1 cellular context compared by ENCODE assay signal in genomic region chr10:133361773-133362441, GRCh38.
A peak's percentile ranks its signal among the peaks of the same experiment; 100 is the strongest.
TF ChIP-seq lines count a peak whose summit lies in the region.

No MANE protein-coding gene starts in this region.

TF ChIP-seq in GM12878, 131 proteins besides CTCF, POLR2A, EP300 and RAD21:
- 0 out of 2 replicates have a peak, but pooled peaks have one; percentile 25 for TF ChIP-seq CHD2 (IDR thresholded peaks at IDR 0.05; ENCODE audit: borderline replicate concordance, low read depth, low read length)
- 0 out of 2 replicates have a peak, but pooled peaks have one; percentile 26 for TF ChIP-seq NBN (IDR thresholded peaks at IDR 0.05)
- 0 out of 2 replicates have a peak, but pooled peaks have one; percentile 18 for TF ChIP-seq MTA2 (IDR thresholded peaks at IDR 0.05; ENCODE audit: low read depth)
- TF ChIP-seq, protein P1, sequence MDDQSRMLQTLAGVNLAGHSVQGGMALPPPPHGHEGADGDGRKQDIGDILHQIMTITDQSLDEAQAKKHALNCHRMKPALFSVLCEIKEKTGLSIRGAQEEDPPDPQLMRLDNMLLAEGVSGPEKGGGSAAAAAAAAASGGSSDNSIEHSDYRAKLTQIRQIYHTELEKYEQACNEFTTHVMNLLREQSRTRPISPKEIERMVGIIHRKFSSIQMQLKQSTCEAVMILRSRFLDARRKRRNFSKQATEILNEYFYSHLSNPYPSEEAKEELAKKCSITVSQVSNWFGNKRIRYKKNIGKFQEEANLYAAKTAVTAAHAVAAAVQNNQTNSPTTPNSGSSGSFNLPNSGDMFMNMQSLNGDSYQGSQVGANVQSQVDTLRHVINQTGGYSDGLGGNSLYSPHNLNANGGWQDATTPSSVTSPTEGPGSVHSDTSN (IDR thresholded peaks at IDR 0.05; ENCODE audit: insufficient replicate concordance, low read depth, low read length) = no peak
- peak; percentile 49 for TF ChIP-seq RUNX3 (IDR thresholded peaks at IDR 0.05; ENCODE audit: low read length)
- peak; percentile 56 for TF ChIP-seq POLR2AphosphoS5 (IDR thresholded peaks at IDR 0.05; ENCODE audit: low read length)
- TF ChIP-seq, protein P2, sequence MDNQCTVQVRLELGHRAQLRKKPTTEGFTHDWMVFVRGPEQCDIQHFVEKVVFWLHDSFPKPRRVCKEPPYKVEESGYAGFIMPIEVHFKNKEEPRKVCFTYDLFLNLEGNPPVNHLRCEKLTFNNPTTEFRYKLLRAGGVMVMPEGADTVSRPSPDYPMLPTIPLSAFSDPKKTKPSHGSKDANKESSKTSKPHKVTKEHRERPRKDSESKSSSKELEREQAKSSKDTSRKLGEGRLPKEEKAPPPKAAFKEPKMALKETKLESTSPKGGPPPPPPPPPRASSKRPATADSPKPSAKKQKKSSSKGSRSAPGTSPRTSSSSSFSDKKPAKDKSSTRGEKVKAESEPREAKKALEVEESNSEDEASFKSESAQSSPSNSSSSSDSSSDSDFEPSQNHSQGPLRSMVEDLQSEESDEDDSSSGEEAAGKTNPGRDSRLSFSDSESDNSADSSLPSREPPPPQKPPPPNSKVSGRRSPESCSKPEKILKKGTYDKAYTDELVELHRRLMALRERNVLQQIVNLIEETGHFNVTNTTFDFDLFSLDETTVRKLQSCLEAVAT (IDR thresholded peaks at IDR 0.05) = 0 out of 2 replicates have a peak, but pooled peaks have one; percentile 19
- no peak for TF ChIP-seq CBFB (IDR thresholded peaks at IDR 0.05; ENCODE audit: low read depth)
- 0 out of 2 replicates have a peak, but pooled peaks have one; percentile 14 for TF ChIP-seq ATF2 (IDR thresholded peaks at IDR 0.05; ENCODE audit: low read length)
- TF ChIP-seq MYB (IDR thresholded peaks at IDR 0.05; ENCODE audit: borderline replicate concordance, low read depth, low read length) = no peak
- no peak for TF ChIP-seq FOXM1 (IDR thresholded peaks at IDR 0.05; ENCODE audit: low read depth, low read length)
- 0 out of 3 replicates have a peak, but pooled peaks of 1 of the 2 experiments have one; percentile 2 for TF ChIP-seq EGR1 (IDR thresholded peaks at IDR 0.05; ENCODE audit: borderline replicate concordance in 1 of 2, low read depth in 2 of 2, low read length in 2 of 2)
